7 cellular contexts compared by ENCODE assay signal in the genomic region with DNA sequence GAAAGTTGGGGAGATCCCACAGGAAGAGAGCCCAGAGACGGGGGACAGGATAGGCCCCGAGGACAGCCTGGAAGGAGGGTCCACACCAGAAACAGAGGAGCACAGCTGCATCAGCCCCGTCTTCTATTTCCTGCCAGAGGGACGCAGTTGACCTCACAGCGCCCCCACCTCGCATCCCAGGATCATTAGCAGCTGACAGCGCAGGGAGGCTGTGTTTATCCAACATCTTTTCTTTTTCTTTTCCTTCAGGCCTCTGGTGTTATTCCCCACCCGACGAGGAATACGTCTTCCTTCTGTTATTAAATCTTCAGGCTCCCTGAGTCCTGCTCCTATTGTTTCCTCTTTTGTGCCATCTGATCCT.
DNase-seq lines count a peak whose midpoint lies in the region; ATAC-seq and TF ChIP-seq lines count a peak whose summit lies in the region.

No MANE protein-coding gene starts in this region.

- H3K4me1 Mint-ChIP-seq in H9: peaks cover 18 to 20% of the 10 kb centered on the region in 2 experiments

- ATAC-seq in GM18505 (IDR thresholded peaks at IDR 0.05; ENCODE audit: unreplicated experiment) (peak; percentile 36), omental fat pad (ENCODE audit: low FRiP score) (peak; percentile 10)

- H3K9me3 Mint-ChIP-seq in H9: no peaks in the 10 kb centered on the region; a peak in 1 of 5 replicates

- DNase-seq in H9: peak; percentile 74
- peak; percentile 35 for DNase-seq in OCI-LY7 (ENCODE audit: low spot score)
- DNase-seq in fibroblast of lung (ENCODE audit: low read depth in 2 of 2): peak; percentile 1
- DNase-seq in omental fat pad (ENCODE audit: low spot score): no peak
- no peak for DNase-seq in NCI-H345 treated with DMSO at 0.1 percent for 48 hours (lab: John Stamatoyannopoulos, UW; ENCODE audit: unreplicated experiment)
- DNase-seq in GOT3 (lab: John Stamatoyannopoulos, UW): no peak

- H3K27me3 ChIP-seq in H9 (ENCODE audit: insufficient read depth, low read length): no peaks in the 10 kb centered on the region
- no peaks in the 10 kb centered on the region for H3K27me3 ChIP-seq in fibroblast of lung (ENCODE audit: control insufficient read depth, insufficient read depth, low read length)

- H3K9ac ChIP-seq in H9 (ENCODE audit: extremely low read depth, insufficient read length, low read length): no peak overlapping the region
- H3K9ac ChIP-seq in fibroblast of lung (ENCODE audit: insufficient read depth, low read length): no peak overlapping the region

- H3K18ac ChIP-seq in H9 (ENCODE audit: insufficient read length, low read depth, low read length): no peak overlapping the region

- no peak overlapping the region for H3K23ac ChIP-seq in H9 (ENCODE audit: insufficient read length, low read depth, low read length)

- no peak overlapping the region for H4K91ac ChIP-seq in H9 (ENCODE audit: insufficient read length, low read depth, low read length)

- H3K36me3 Mint-ChIP-seq in H9 (ENCODE audit: insufficient read depth in 1 of 3, low read depth in 3 of 3): no peaks in the 10 kb centered on the region; a peak in 1 of 7 replicates

- TF ChIP-seq CTCF in H9 (conservative IDR thresholded peaks at IDR 0.05) (peak; percentile 49; the same call in 2 of the 3 replicates), OCI-LY7 (conservative IDR thresholded peaks at IDR 0.05; ENCODE audit: low read length) (peak; percentile 72), fibroblast of lung (conservative IDR thresholded peaks at IDR 0.05 in 1 of 2, IDR thresholded peaks at IDR 0.05 in 1 of 2; ENCODE audit: low read depth in 1 of 2, low read length in 2 of 2) (no peak), omental fat pad (IDR thresholded peaks at IDR 0.05) (no peak)

- no peak overlapping the region for H2BK15ac ChIP-seq in H9 (ENCODE audit: low read depth, low read length)

- peaks cover 2% of the 10 kb centered on the region; the same call in 1 of the 2 replicates for H3K4me1 ChIP-seq in H9 (ENCODE audit: insufficient read depth, low read length)
- H3K4me1 ChIP-seq in OCI-LY7 (ENCODE audit: insufficient read depth, low read length, poor library complexity, severe bottlenecking): peaks cover 21% of the 10 kb centered on the region
- no peaks in the 10 kb centered on the region for H3K4me1 ChIP-seq in fibroblast of lung (ENCODE audit: control insufficient read depth, extremely low read depth, insufficient read depth, low read length)

- H3K4me3 Mint-ChIP-seq in H9: peak overlapping the region; percentile 84 to 97

- H3T11ph ChIP-seq in H9 (ENCODE audit: low read length): no peak overlapping the region

- no peak overlapping the region for H2BK5ac ChIP-seq in H9 (ENCODE audit: insufficient read length, low read length)

- H3K14ac ChIP-seq in H9 (ENCODE audit: insufficient read depth, low read length): no peak overlapping the region

- H2AFZ ChIP-seq in H9 (ENCODE audit: low read length) (no peak overlapping the region), OCI-LY7 (ENCODE audit: low read length) (peak overlapping the region; percentile 88), fibroblast of lung (ENCODE audit: low read length) (peak overlapping the region; percentile 84)

- H3K9me3 ChIP-seq in H9 (ENCODE audit: control insufficient read depth, low read depth, low read length) (no peaks in the 10 kb centered on the region), OCI-LY7 (ENCODE audit: low read length) (no peaks in the 10 kb centered on the region), fibroblast of lung (ENCODE audit: control insufficient read depth, insufficient read depth, low read depth, low read length) (no peaks in the 10 kb centered on the region)

- WGBS in H9 (ENCODE audit: extremely low coverage, insufficient read length, low lambda C conversion rate): no CpG with 5 or more reads among the region's 10 CpGs

- H3K9me2 ChIP-seq in OCI-LY7 (ENCODE audit: insufficient read depth, low read length): no peaks in the 10 kb centered on the region

- H3K79me1 ChIP-seq in H9 (ENCODE audit: insufficient read depth, low read depth, low read length, poor library complexity, severe bottlenecking): no peaks in the 10 kb centered on the region

- H2BK12ac ChIP-seq in H9 (ENCODE audit: insufficient read length, low read depth, low read length): no peak overlapping the region

- CTCF ChIA-PET in OCI-LY7 (lab: Charles Lee; ENCODE audit: unreplicated experiment): interaction anchor here (0.6 kb wide), 3 partner anchors 26 to 1013 kb away, joined by 4 to 6 read pairs (median 4); no protein-coding TSS in a partner anchor

- H3K56ac ChIP-seq in H9 (ENCODE audit: insufficient read length, low read depth, low read length): no peak overlapping the region

- H3K36me3 ChIP-seq in OCI-LY7 (ENCODE audit: insufficient read depth, low read length) (no peaks in the 10 kb centered on the region), fibroblast of lung (ENCODE audit: control insufficient read depth, insufficient read depth, low read length) (no peaks in the 10 kb centered on the region)

- intact Hi-C loops in OCI-LY7 (cut with micrococcal nuclease; ENCODE audit: unreplicated experiment): no loop called here

- no peak overlapping the region for H2BK20ac ChIP-seq in H9 (ENCODE audit: low read depth, low read length, poor library complexity, severe bottlenecking)

- H4K20me1 ChIP-seq in H9 (ENCODE audit: control insufficient read depth, insufficient read depth, insufficient read length) (no peaks in the 10 kb centered on the region), OCI-LY7 (ENCODE audit: insufficient read depth, low read length) (no peaks in the 10 kb centered on the region), fibroblast of lung (ENCODE audit: control insufficient read depth, extremely low read depth, insufficient read depth, low read length) (no peaks in the 10 kb centered on the region)

- TF ChIP-seq POLR2A in GM18505 (IDR thresholded peaks at IDR 0.05; ENCODE audit: borderline replicate concordance, extremely low read depth, insufficient read depth, insufficient read length): no peak

- peaks cover 19% of the 10 kb centered on the region for H3K27me3 Mint-ChIP-seq in H9 (ENCODE audit: low read depth)

- H2BK120ac ChIP-seq in H9 (ENCODE audit: low read depth, low read length, poor library complexity, severe bottlenecking): no peak overlapping the region

- H3K27ac ChIP-seq in H9 (ENCODE audit: insufficient read length, low read depth, low read length) (no peak overlapping the region), OCI-LY7 (ENCODE audit: low read depth, low read length, poor library complexity, severe bottlenecking) (peak overlapping the region; percentile 55), fibroblast of lung (ENCODE audit: insufficient read depth, low read length) (no peak overlapping the region)

- no peaks in the 10 kb centered on the region for H3K79me2 ChIP-seq in H9 (ENCODE audit: insufficient read depth, low read length)
- H3K79me2 ChIP-seq in OCI-LY7 (ENCODE audit: insufficient read depth, low read depth, low read length): no peaks in the 10 kb centered on the region
- no peaks in the 10 kb centered on the region for H3K79me2 ChIP-seq in fibroblast of lung (ENCODE audit: control insufficient read depth, insufficient read depth, low read length)

- POLR2A ChIA-PET in OCI-LY7 (lab: Charles Lee): interaction anchor here (0.9 to 1.3 kb wide), 5 partner anchors 8 to 1782 kb away, joined by 3 to 7 read pairs (median 3); no protein-coding TSS in a partner anchor

- H3K4me3 ChIP-seq in OCI-LY7 (ENCODE audit: low read depth, low read length, poor library complexity, severe bottlenecking) (peak overlapping the region; percentile 66), fibroblast of lung (replicated peaks in 1 of 4; ENCODE audit: control extremely low read depth in 1 of 4, insufficient read depth in 1 of 4, low read depth in 3 of 4, low read length in 4 of 4) (peak overlapping the region; percentile 50 to 71 (median 55))

- peak overlapping the region in 1 of 3 experiments; percentile 30; a peak in 1 of 7 replicates for H3K27ac Mint-ChIP-seq in H9

- peaks cover 6% of the 10 kb centered on the region for H3K23me2 ChIP-seq in H9 (ENCODE audit: insufficient read length, low read depth, low read length, poor library complexity, severe bottlenecking)

- no peak overlapping the region for H4K8ac ChIP-seq in H9 (replicated peaks; ENCODE audit: insufficient read length, low read depth, low read length)

- H4K5ac ChIP-seq in H9 (ENCODE audit: insufficient read length, low read depth, low read length): no peak overlapping the region

- H3K4me2 ChIP-seq in H9 (ENCODE audit: insufficient read depth, insufficient read length, low read length): peak overlapping the region; percentile 87
- H3K4me2 ChIP-seq in OCI-LY7 (ENCODE audit: low read length): peak overlapping the region; percentile 77
- peak overlapping the region; percentile 95 for H3K4me2 ChIP-seq in fibroblast of lung (ENCODE audit: extremely low read depth, insufficient read depth, low read length)

- BruUV-seq in OCI-LY7 (replicated peaks; lab: Mats Ljungman, UMichigan): no TSS peak

- H2AK5ac ChIP-seq in H9 (ENCODE audit: insufficient read length, low read length): no peak overlapping the region

- H3K4ac ChIP-seq in H9 (ENCODE audit: low read depth, low read length): no peak overlapping the region

Comparison
In these comparisons a context has a peak if more than half of its experiments do, and no peak if none do; other contexts are left out.
1. DNase-seq: peak in H9 (single experiment), OCI-LY7 (single experiment) and fibroblast of lung (2 of 2); none in omental fat pad (single experiment), NCI-H345 treated with DMSO at 0.1 percent for 48 hours (single experiment) and GOT3 (single experiment).
2. CTCF ChIP-seq: peak in H9 (single experiment) and OCI-LY7 (single experiment); none in fibroblast of lung (0 of 2) and omental fat pad (0 of 3).
3. Peak in every context shown above with its lines, with median percentiles within 50 percentile points of each other: H3K4me2 ChIP-seq.